In the genomic region with DNA sequence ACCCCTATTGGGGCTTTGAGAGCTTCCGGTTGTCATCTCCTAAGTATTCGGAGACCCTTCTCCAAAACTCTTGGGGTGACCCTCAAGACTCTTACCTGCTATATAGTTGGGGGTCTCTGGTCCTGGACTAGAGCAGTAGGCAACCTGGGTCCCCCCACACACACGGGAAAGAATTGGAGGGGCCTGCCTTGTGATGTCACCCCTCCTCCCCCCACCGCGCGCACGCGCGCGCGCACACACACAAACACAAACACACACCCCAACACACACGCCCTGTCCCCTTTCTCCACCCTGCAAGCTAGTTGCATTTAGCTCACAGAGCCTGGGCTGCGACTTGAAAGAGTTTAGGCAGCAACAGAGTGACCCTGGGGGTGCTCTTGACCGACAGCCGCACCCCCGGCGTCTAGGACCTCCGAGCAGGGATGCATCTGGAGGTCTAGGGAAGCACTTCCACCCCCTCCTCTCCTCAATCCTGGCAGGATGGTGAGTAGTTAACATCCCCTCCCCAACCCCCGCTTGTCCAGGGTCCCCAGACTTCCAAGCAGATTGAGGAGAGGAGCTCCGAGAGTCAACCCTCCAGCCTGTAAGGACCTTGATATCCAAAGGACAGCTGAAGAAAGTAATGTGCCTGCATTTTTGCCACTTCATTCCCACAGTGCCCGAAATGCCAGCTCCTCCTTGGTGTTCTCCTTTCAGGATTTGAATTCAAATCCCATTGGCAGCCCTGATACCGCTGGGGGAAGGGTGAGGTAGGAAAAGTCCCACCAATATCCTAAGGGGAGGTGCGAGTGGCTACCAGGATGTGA, we compare ENCODE assay signal across 8 cellular contexts. TPM values are rescaled to one million over a fixed set of nuclear protein-coding genes. Genes with fewer than 3 reads are reported as not detected.
A peak's percentile ranks its signal among the peaks of the same experiment; 100 is the strongest.
DNase-seq lines count a peak whose midpoint lies in the region; ATAC-seq and TF ChIP-seq lines count a peak whose summit lies in the region.

No MANE protein-coding gene starts in this region.

- peak overlapping the region; percentile 80 for H3K4me3 ChIP-seq in BE2C (ENCODE audit: low read depth, low read length)

- DNase-seq in BE2C (peak; percentile 71), SK-N-DZ (ENCODE audit: low spot score) (peak; percentile 71), anterior cingulate cortex (lab: John Stamatoyannopoulos, UW) (peak; percentile 10 to 92 (median 77)), left ventricle myocardium superior (peak; percentile 84), posterior cingulate gyrus (peak; percentile 71 to 98 (median 81))

- intact Hi-C loops in left ventricle myocardium superior (cut with micrococcal nuclease): no loop called here
- intact Hi-C loops in posterior cingulate gyrus (cut with DNase I): loop anchor here (1.0 kb wide), 1 partner anchor 95 kb away; no protein-coding TSS in a partner anchor

- no peaks in the 10 kb centered on the region for H3K27me3 ChIP-seq in BE2C

- ATAC-seq in HG03095 (IDR thresholded peaks at IDR 0.05; ENCODE audit: unreplicated experiment): peak; percentile 11
- ATAC-seq in left ventricle myocardium superior: peak; percentile 66
- no peak for ATAC-seq in GM21529 (IDR thresholded peaks at IDR 0.05; ENCODE audit: unreplicated experiment)
- ATAC-seq in GM21786 (IDR thresholded peaks at IDR 0.05; ENCODE audit: unreplicated experiment): no peak

- H3K4me1 ChIP-seq in BE2C: no peaks in the 10 kb centered on the region; the same call in 1 of the 2 replicates

- no peaks in the 10 kb centered on the region for H3K9me3 ChIP-seq in BE2C

- no peak for TF ChIP-seq CTCF in BE2C (IDR thresholded peaks at IDR 0.05; ENCODE audit: low read depth, low read length)

- peaks cover 11% of the 10 kb centered on the region; the same call in 1 of the 2 replicates for H3K36me3 ChIP-seq in BE2C

RNA-seq across cellular contexts. Expression of a gene that starts 1.4 kb away (rescaled TPM):
- 52.2 TPM for polyA plus RNA-seq in BE2C (2012; ENCODE audit: insufficient read depth, insufficient read length, low read depth)
- 51.9 and 55.0 TPM in 2 replicates for polyA plus RNA-seq in SK-N-DZ (2014; cell fraction: cytosol; rRNA removed)
- 17.1 and 17.9 TPM in 2 replicates for polyA plus RNA-seq in SK-N-DZ (2014; cell fraction: nucleus; rRNA removed)
- 20.3 TPM for total RNA-seq in left ventricle myocardium superior

RNA-seq across cellular contexts. Expression of a gene that starts 11.9 kb away (rescaled TPM):
- polyA plus RNA-seq in BE2C (2012; ENCODE audit: insufficient read depth, insufficient read length, low read depth): not detected
- polyA plus RNA-seq in SK-N-DZ (2014; cell fraction: cytosol; rRNA removed): 0.50 TPM in 1 of 2 replicates, not detected in the other
- not detected in 2 replicates for polyA plus RNA-seq in SK-N-DZ (2014; cell fraction: nucleus; rRNA removed)
- total RNA-seq in left ventricle myocardium superior: 2.1 TPM

RNA-seq across cellular contexts. Expression of a gene that starts 13.0 kb away (rescaled TPM):
- polyA plus RNA-seq in BE2C (2012; ENCODE audit: insufficient read depth, insufficient read length, low read depth): 92.8 TPM
- 10.1 and 14.7 TPM in 2 replicates for polyA plus RNA-seq in SK-N-DZ (2014; cell fraction: cytosol; rRNA removed)
- polyA plus RNA-seq in SK-N-DZ (2014; cell fraction: nucleus; rRNA removed): 8.9 and 17.5 TPM in 2 replicates
- 15.7 TPM for total RNA-seq in left ventricle myocardium superior

RNA-seq across cellular contexts. Expression of a gene that starts 13.3 kb away (rescaled TPM):
- 132 TPM for polyA plus RNA-seq in BE2C (2012; ENCODE audit: insufficient read depth, insufficient read length, low read depth)
- 195 and 235 TPM in 2 replicates for polyA plus RNA-seq in SK-N-DZ (2014; cell fraction: cytosol; rRNA removed)
- 99.9 and 153 TPM in 2 replicates for polyA plus RNA-seq in SK-N-DZ (2014; cell fraction: nucleus; rRNA removed)
- total RNA-seq in left ventricle myocardium superior: 51.6 TPM

Comparison
In these comparisons a context has a peak if more than half of its experiments do, and no peak if none do; other contexts are left out.
1. ATAC-seq: peak in HG03095 (single experiment) and left ventricle myocardium superior (single experiment); none in GM21529 (single experiment) and GM21786 (single experiment).
2. Peak in every context shown above with its lines, with median percentiles within 50 percentile points of each other: DNase-seq.